ENCODE assay signal across 1 cellular context in the genomic region with DNA sequence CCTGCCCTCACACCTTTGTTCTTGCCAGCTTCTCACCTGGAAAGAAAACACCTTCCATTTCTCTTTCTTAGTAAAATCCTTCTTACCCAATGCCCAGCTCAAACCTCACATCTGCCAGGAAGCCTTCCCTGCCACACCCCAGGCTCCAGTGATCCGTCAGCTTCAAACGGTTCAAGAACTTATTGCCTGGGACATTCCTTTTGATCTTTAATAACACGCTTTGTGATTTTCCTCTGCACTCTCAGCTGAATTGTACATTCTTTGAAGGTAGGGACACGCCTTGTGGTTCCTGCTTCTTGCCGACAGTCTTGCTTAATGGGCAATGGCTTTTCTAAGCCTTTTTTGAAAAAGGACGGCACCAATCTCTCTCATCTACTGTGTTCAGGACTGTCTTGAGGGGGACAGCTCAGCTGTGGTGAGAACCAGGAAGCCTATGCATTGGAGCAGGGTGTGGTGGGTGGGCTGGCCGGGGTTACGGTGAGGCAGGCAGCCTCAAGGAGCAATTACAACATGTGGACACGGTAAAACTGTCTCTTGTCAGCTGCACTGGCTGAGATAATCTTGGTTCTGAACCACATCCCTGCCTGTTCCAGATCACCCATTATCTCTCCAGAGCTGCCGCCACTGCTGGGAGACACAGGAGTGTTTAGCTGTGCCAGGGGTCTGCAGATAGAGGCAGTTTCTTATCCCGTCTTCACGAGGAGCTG.
TF ChIP-seq lines count a peak whose summit lies in the region.

No MANE protein-coding gene starts in this region.

TF ChIP-seq in H1, 55 proteins besides CTCF, POLR2A, EP300 and RAD21:
- no peak for TF ChIP-seq JUND (IDR thresholded peaks at IDR 0.05; ENCODE audit: low read length)
- no peak for TF ChIP-seq RBBP5 (IDR thresholded peaks at IDR 0.05; ENCODE audit: borderline replicate concordance, low read depth, low read length)
- TF ChIP-seq POLR2AphosphoS5 (IDR thresholded peaks at IDR 0.05; ENCODE audit: low read depth, low read length), result no peak
- TF ChIP-seq CHD1 (IDR thresholded peaks at IDR 0.05; ENCODE audit: low read depth, low read length), result no peak
- TF ChIP-seq, protein P1, sequence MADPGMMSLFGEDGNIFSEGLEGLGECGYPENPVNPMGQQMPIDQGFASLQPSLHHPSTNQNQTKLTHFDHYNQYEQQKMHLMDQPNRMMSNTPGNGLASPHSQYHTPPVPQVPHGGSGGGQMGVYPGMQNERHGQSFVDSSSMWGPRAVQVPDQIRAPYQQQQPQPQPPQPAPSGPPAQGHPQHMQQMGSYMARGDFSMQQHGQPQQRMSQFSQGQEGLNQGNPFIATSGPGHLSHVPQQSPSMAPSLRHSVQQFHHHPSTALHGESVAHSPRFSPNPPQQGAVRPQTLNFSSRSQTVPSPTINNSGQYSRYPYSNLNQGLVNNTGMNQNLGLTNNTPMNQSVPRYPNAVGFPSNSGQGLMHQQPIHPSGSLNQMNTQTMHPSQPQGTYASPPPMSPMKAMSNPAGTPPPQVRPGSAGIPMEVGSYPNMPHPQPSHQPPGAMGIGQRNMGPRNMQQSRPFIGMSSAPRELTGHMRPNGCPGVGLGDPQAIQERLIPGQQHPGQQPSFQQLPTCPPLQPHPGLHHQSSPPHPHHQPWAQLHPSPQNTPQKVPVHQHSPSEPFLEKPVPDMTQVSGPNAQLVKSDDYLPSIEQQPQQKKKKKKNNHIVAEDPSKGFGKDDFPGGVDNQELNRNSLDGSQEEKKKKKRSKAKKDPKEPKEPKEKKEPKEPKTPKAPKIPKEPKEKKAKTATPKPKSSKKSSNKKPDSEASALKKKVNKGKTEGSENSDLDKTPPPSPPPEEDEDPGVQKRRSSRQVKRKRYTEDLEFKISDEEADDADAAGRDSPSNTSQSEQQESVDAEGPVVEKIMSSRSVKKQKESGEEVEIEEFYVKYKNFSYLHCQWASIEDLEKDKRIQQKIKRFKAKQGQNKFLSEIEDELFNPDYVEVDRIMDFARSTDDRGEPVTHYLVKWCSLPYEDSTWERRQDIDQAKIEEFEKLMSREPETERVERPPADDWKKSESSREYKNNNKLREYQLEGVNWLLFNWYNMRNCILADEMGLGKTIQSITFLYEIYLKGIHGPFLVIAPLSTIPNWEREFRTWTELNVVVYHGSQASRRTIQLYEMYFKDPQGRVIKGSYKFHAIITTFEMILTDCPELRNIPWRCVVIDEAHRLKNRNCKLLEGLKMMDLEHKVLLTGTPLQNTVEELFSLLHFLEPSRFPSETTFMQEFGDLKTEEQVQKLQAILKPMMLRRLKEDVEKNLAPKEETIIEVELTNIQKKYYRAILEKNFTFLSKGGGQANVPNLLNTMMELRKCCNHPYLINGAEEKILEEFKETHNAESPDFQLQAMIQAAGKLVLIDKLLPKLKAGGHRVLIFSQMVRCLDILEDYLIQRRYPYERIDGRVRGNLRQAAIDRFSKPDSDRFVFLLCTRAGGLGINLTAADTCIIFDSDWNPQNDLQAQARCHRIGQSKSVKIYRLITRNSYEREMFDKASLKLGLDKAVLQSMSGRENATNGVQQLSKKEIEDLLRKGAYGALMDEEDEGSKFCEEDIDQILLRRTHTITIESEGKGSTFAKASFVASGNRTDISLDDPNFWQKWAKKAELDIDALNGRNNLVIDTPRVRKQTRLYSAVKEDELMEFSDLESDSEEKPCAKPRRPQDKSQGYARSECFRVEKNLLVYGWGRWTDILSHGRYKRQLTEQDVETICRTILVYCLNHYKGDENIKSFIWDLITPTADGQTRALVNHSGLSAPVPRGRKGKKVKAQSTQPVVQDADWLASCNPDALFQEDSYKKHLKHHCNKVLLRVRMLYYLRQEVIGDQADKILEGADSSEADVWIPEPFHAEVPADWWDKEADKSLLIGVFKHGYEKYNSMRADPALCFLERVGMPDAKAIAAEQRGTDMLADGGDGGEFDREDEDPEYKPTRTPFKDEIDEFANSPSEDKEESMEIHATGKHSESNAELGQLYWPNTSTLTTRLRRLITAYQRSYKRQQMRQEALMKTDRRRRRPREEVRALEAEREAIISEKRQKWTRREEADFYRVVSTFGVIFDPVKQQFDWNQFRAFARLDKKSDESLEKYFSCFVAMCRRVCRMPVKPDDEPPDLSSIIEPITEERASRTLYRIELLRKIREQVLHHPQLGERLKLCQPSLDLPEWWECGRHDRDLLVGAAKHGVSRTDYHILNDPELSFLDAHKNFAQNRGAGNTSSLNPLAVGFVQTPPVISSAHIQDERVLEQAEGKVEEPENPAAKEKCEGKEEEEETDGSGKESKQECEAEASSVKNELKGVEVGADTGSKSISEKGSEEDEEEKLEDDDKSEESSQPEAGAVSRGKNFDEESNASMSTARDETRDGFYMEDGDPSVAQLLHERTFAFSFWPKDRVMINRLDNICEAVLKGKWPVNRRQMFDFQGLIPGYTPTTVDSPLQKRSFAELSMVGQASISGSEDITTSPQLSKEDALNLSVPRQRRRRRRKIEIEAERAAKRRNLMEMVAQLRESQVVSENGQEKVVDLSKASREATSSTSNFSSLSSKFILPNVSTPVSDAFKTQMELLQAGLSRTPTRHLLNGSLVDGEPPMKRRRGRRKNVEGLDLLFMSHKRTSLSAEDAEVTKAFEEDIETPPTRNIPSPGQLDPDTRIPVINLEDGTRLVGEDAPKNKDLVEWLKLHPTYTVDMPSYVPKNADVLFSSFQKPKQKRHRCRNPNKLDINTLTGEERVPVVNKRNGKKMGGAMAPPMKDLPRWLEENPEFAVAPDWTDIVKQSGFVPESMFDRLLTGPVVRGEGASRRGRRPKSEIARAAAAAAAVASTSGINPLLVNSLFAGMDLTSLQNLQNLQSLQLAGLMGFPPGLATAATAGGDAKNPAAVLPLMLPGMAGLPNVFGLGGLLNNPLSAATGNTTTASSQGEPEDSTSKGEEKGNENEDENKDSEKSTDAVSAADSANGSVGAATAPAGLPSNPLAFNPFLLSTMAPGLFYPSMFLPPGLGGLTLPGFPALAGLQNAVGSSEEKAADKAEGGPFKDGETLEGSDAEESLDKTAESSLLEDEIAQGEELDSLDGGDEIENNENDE (IDR thresholded peaks at IDR 0.05; ENCODE audit: insufficient replicate concordance, low read length), result no peak
- TF ChIP-seq BCL11A (IDR thresholded peaks at IDR 0.05; ENCODE audit: low read depth in 2 of 2, low read length in 2 of 2), result no peak
- TF ChIP-seq SAP30 (IDR thresholded peaks at IDR 0.05; ENCODE audit: insufficient read depth, insufficient replicate concordance, low read length), result no peak
- TF ChIP-seq, protein P2, sequence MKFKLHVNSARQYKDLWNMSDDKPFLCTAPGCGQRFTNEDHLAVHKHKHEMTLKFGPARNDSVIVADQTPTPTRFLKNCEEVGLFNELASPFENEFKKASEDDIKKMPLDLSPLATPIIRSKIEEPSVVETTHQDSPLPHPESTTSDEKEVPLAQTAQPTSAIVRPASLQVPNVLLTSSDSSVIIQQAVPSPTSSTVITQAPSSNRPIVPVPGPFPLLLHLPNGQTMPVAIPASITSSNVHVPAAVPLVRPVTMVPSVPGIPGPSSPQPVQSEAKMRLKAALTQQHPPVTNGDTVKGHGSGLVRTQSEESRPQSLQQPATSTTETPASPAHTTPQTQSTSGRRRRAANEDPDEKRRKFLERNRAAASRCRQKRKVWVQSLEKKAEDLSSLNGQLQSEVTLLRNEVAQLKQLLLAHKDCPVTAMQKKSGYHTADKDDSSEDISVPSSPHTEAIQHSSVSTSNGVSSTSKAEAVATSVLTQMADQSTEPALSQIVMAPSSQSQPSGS (IDR thresholded peaks at IDR 0.05; ENCODE audit: low read length), result no peak
